In the genomic region with DNA sequence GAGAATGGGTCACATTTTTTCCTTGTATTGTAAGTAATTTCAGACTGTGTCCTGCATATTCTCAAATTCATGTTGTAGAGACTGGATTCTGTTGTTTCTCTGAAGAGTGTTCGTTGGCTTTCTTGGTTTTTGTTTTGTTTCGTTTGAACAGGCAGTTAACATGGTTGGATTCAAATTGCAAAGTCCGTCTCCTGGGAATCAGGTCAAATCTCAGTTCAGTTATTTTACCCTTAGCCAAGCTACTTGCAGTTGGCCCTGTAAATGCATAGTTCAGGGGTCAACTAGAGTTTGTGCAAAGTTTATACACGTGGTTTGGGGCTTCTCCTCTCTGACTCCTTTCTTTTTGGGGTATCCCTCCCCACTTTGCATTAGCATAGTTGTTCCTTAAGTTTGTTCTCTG, we compare ENCODE assay signal across 28 cellular contexts.
"Had no signal": no experiment of that assay in that cellular context is flagged by ENCODE, and none has a peak within 500 bp of the region (broad histone marks: within the 10 kb centered on the region; RNA-seq: fewer than 3 reads in every experiment).

No MANE protein-coding gene starts in this region.

- H3K27ac ChIP-seq: SK-N-MC, WERI-Rb-1 had no signal

- H3K4me1 Mint-ChIP-seq: activated CD4-positive, alpha-beta memory T cell treated with anti-CD3 and anti-CD28 coated beads, Interleukin-2, amount 10 ng/mL, durations not matched to agents 7 days and 5 days; activated CD4-positive, alpha-beta T cell treated with anti-CD3 and anti-CD28 coated beads for 36 hours; activated T-helper 17 cell treated with anti-CD3 and anti-CD28 coated beads, Interleukin-2, amount 50 U/mL, for 72 hours had no signal

- H3K27ac Mint-ChIP-seq: activated CD4-positive, alpha-beta memory T cell treated with anti-CD3 and anti-CD28 coated beads, Interleukin-2, amount 10 ng/mL, durations not matched to agents 7 days and 5 days; activated CD4-positive, alpha-beta T cell treated with anti-CD3 and anti-CD28 coated beads for 36 hours; activated naive CD4-positive, alpha-beta T cell treated with anti-CD3 and anti-CD28 coated beads for 36 hours; activated naive CD8-positive, alpha-beta T cell; activated T-helper 17 cell treated with anti-CD3 and anti-CD28 coated beads, Interleukin-2, amount 50 U/mL, for 72 hours; brain had no signal

- DNase-seq: activated CD4-positive, alpha-beta memory T cell treated with anti-CD3 and anti-CD28 coated beads, Interleukin-2, amount 10 ng/mL, durations not matched to agents 7 days and 5 days; activated CD4-positive, alpha-beta T cell treated with anti-CD3 and anti-CD28 coated beads for 36 hours; activated CD4-positive, alpha-beta T cell treated with anti-CD3 and anti-CD28 coated beads, Interleukin-2, amount 50 U/mL, for 1 hour; activated gamma-delta T cell; activated naive CD4-positive, alpha-beta T cell treated with anti-CD3 and anti-CD28 coated beads for 36 hours; activated T-cell treated with anti-CD3 and anti-CD28 coated beads for 4 hours; activated T-cell treated with anti-CD3 and anti-CD28 coated beads, Interleukin-2, amount 50 U/mL, for 48 hours; amygdala; MM.1S; NCI-H1105; NCI-H1436; NCI-H1694 treated with DMSO at 0.1 percent for 48 hours; NCI-H2081; NCI-H345; NCI-H510A; NCI-H526 treated with DMSO at 0.1 percent for 48 hours; NCI-H82; OCI-M1; RPMI8226; T-helper 1 cell; WERI-Rb-1 had no signal

- H3K27me3 Mint-ChIP-seq: activated CD4-positive, alpha-beta memory T cell treated with anti-CD3 and anti-CD28 coated beads, Interleukin-2, amount 10 ng/mL, durations not matched to agents 7 days and 5 days; activated CD4-positive, alpha-beta T cell treated with anti-CD3 and anti-CD28 coated beads for 36 hours; activated naive CD8-positive, alpha-beta T cell; activated T-helper 17 cell treated with anti-CD3 and anti-CD28 coated beads, Interleukin-2, amount 50 U/mL, for 72 hours had no signal

- H3K4me3 Mint-ChIP-seq: activated CD4-positive, alpha-beta memory T cell treated with anti-CD3 and anti-CD28 coated beads, Interleukin-2, amount 10 ng/mL, durations not matched to agents 7 days and 5 days; activated CD4-positive, alpha-beta T cell treated with anti-CD3 and anti-CD28 coated beads for 36 hours; activated naive CD4-positive, alpha-beta T cell treated with anti-CD3 and anti-CD28 coated beads for 36 hours; activated naive CD8-positive, alpha-beta T cell; activated T-helper 17 cell treated with anti-CD3 and anti-CD28 coated beads, Interleukin-2, amount 50 U/mL, for 72 hours; brain had no signal

- H3K36me3 Mint-ChIP-seq: brain had no signal

- H3K36me3 ChIP-seq: WERI-Rb-1 had no signal

- H3K4me3 ChIP-seq: SK-N-MC had no signal

- ATAC-seq: activated CD4-positive, alpha-beta T cell treated with anti-CD3 and anti-CD28 coated beads for 36 hours; activated T-helper 17 cell treated with anti-CD3 and anti-CD28 coated beads, Interleukin-2, amount 50 U/mL, for 72 hours; Panc1; Right ventricle myocardium inferior had no signal

- FAIRE-seq: astrocyte had no signal
